17 cellular contexts compared by ENCODE assay signal in genomic region chr10:69842020-69842419, GRCh38. TPM values are rescaled to one million over a fixed set of nuclear protein-coding genes. Genes with fewer than 3 reads are reported as not detected.
DNase-seq lines count a peak whose midpoint lies in the region; ATAC-seq and TF ChIP-seq lines count a peak whose summit lies in the region.
"Had no signal": no experiment of that assay in that cellular context is flagged by ENCODE, and none has a peak within 500 bp of the region (broad histone marks: within the 10 kb centered on the region; RNA-seq: fewer than 3 reads in every experiment).

No MANE protein-coding gene starts in this region.

- H3K27ac Mint-ChIP-seq in activated CD4-positive, alpha-beta T cell treated with anti-CD3 and anti-CD28 coated beads for 36 hours = no peak overlapping the region
- no peak overlapping the region for H3K27ac Mint-ChIP-seq in activated naive CD8-positive, alpha-beta T cell treated with anti-CD3 and anti-CD28 coated beads for 36 hours
- no peak overlapping the region for H3K27ac Mint-ChIP-seq in activated naive CD8-positive, alpha-beta T cell treated with anti-CD3 and anti-CD28 coated beads, Interleukin-2, amount 50 U/mL, for 24 hours
- peak overlapping the region in 4 of 6 donors; percentile 4 to 80 (median 60) for H3K27ac Mint-ChIP-seq in immature natural killer cell

- H3K27ac ChIP-seq in OCI-LY3 (ENCODE audit: low read length) = no peak overlapping the region
- no peak overlapping the region for H3K27ac ChIP-seq in effector memory CD4-positive, alpha-beta T cell (ENCODE audit: insufficient read depth, low read length, poor library complexity, severe bottlenecking)
- H3K27ac ChIP-seq: 22Rv1, PC-9, RWPE1 had no signal

- no peak overlapping the region for H3K9ac ChIP-seq in OCI-LY3 (ENCODE audit: low read length)

- H3K4me3 Mint-ChIP-seq in activated CD4-positive, alpha-beta T cell treated with anti-CD3 and anti-CD28 coated beads for 36 hours = no peak overlapping the region
- no peak overlapping the region for H3K4me3 Mint-ChIP-seq in activated naive CD8-positive, alpha-beta T cell treated with anti-CD3 and anti-CD28 coated beads for 36 hours
- H3K4me3 Mint-ChIP-seq in activated naive CD8-positive, alpha-beta T cell treated with anti-CD3 and anti-CD28 coated beads, Interleukin-2, amount 50 U/mL, for 24 hours = no peak overlapping the region
- peak overlapping the region in 1 of 5 donors; percentile 15 for H3K4me3 Mint-ChIP-seq in immature natural killer cell
- H3K4me3 Mint-ChIP-seq: CD14-positive monocyte had no signal

- ATAC-seq in activated CD4-positive, alpha-beta T cell treated with anti-CD3 and anti-CD28 coated beads for 36 hours = peak; percentile 90
- ATAC-seq in activated naive CD8-positive, alpha-beta T cell treated with anti-CD3 and anti-CD28 coated beads, Interleukin-2, amount 50 U/mL, for 24 hours = no peak

- DNase-seq in activated CD4-positive, alpha-beta T cell treated with anti-CD3 and anti-CD28 coated beads for 36 hours = peak; percentile 41
- no peak for DNase-seq in activated CD4-positive, alpha-beta T cell treated with anti-CD3 and anti-CD28 coated beads, Interleukin-2, amount 50 U/mL, for 1 hour
- DNase-seq in activated naive CD8-positive, alpha-beta T cell treated with anti-CD3 and anti-CD28 coated beads for 36 hours = peak; percentile 3
- no peak for DNase-seq in activated naive CD8-positive, alpha-beta T cell treated with anti-CD3 and anti-CD28 coated beads, Interleukin-2, amount 50 U/mL, for 24 hours
- no peak for DNase-seq in immature natural killer cell
- DNase-seq in NOMO-1 treated with DMSO at 0.1 percent for 48 hours (lab: John Stamatoyannopoulos, UW; ENCODE audit: unreplicated experiment) = no peak
- DNase-seq in effector memory CD4-positive, alpha-beta T cell = no peak
- DNase-seq: DMS79, NCI-H1417 treated with DMSO at 0.1 percent for 48 hours, NCI-H187 treated with DMSO at 0.1 percent for 48 hours, NCI-H226, NCI-H524 treated with DMSO at 0.1 percent for 48 hours, PC-9 had no signal

- H3K27me3 Mint-ChIP-seq in activated CD4-positive, alpha-beta T cell treated with anti-CD3 and anti-CD28 coated beads for 36 hours = peaks cover 13% of the 10 kb centered on the region
- peaks cover 17% of the 10 kb centered on the region for H3K27me3 Mint-ChIP-seq in activated naive CD8-positive, alpha-beta T cell treated with anti-CD3 and anti-CD28 coated beads for 36 hours
- H3K27me3 Mint-ChIP-seq in activated naive CD8-positive, alpha-beta T cell treated with anti-CD3 and anti-CD28 coated beads, Interleukin-2, amount 50 U/mL, for 24 hours = peaks cover 26% of the 10 kb centered on the region
- H3K27me3 Mint-ChIP-seq in immature natural killer cell (ENCODE audit: low read depth in 3 of 3) = peaks cover 2 to 5% (median 2%) of the 10 kb centered on the region in 3 donors

- peak overlapping the region; percentile 17; the same call in 1 of the 2 replicates for H3K4me2 ChIP-seq in OCI-LY3 (ENCODE audit: low read length)
- H3K4me2 ChIP-seq: PC-9 had no signal

- no peak overlapping the region for H2AFZ ChIP-seq in OCI-LY3 (ENCODE audit: low read depth, low read length)
- H2AFZ ChIP-seq: PC-9 had no signal

- no peaks in the 10 kb centered on the region for H4K20me1 ChIP-seq in OCI-LY3 (ENCODE audit: insufficient read depth, low read length)

- peaks cover 11% of the 10 kb centered on the region for H3K4me1 Mint-ChIP-seq in activated CD4-positive, alpha-beta T cell treated with anti-CD3 and anti-CD28 coated beads for 36 hours
- H3K4me1 Mint-ChIP-seq in activated naive CD8-positive, alpha-beta T cell treated with anti-CD3 and anti-CD28 coated beads for 36 hours = peaks cover 10% of the 10 kb centered on the region
- H3K4me1 Mint-ChIP-seq in activated naive CD8-positive, alpha-beta T cell treated with anti-CD3 and anti-CD28 coated beads, Interleukin-2, amount 50 U/mL, for 24 hours = no peaks in the 10 kb centered on the region
- peaks cover 45 to 74% of the 10 kb centered on the region in 2 donors for H3K4me1 Mint-ChIP-seq in immature natural killer cell
- H3K4me1 Mint-ChIP-seq: CD14-positive monocyte had no signal

- H3K4me3 ChIP-seq in OCI-LY3 (ENCODE audit: low read length) = no peak overlapping the region
- H3K4me3 ChIP-seq in effector memory CD4-positive, alpha-beta T cell (ENCODE audit: insufficient read depth, low read depth, low read length, poor library complexity, severe bottlenecking) = no peak overlapping the region
- H3K4me3 ChIP-seq: PC-9 had no signal

- no peaks in the 10 kb centered on the region for H3K36me3 Mint-ChIP-seq in activated CD4-positive, alpha-beta T cell treated with anti-CD3 and anti-CD28 coated beads for 36 hours (ENCODE audit: low read depth)
- no peaks in the 10 kb centered on the region for H3K36me3 Mint-ChIP-seq in activated naive CD8-positive, alpha-beta T cell treated with anti-CD3 and anti-CD28 coated beads for 36 hours
- H3K36me3 Mint-ChIP-seq in activated naive CD8-positive, alpha-beta T cell treated with anti-CD3 and anti-CD28 coated beads, Interleukin-2, amount 50 U/mL, for 24 hours (ENCODE audit: low read depth) = no peaks in the 10 kb centered on the region
- peaks cover 0 to 2% (median 0%) of the 10 kb centered on the region in 3 donors for H3K36me3 Mint-ChIP-seq in immature natural killer cell
- H3K36me3 Mint-ChIP-seq: CD14-positive monocyte had no signal

- peaks cover 6% of the 10 kb centered on the region; the same call in 1 of the 2 replicates for H3K27me3 ChIP-seq in OCI-LY3 (ENCODE audit: low read depth, low read length)
- H3K27me3 ChIP-seq in effector memory CD4-positive, alpha-beta T cell (replicated peaks; ENCODE audit: control insufficient read depth, insufficient read depth, low read length, poor library complexity, severe bottlenecking) = no peaks in the 10 kb centered on the region

- H3K36me3 ChIP-seq in OCI-LY3 (replicated peaks; ENCODE audit: low read depth, low read length) = no peaks in the 10 kb centered on the region
- H3K36me3 ChIP-seq in effector memory CD4-positive, alpha-beta T cell (ENCODE audit: control insufficient read depth, insufficient read depth, low read length) = no peaks in the 10 kb centered on the region

- POLR2A ChIA-PET in activated CD4-positive, alpha-beta T cell treated with anti-CD3 and anti-CD28 coated beads for 36 hours (lab: Charles Lee) = no interaction called here

- H3K4me1 ChIP-seq in OCI-LY3 (ENCODE audit: low read length) = peaks cover 13% of the 10 kb centered on the region
- H3K4me1 ChIP-seq in effector memory CD4-positive, alpha-beta T cell (ENCODE audit: control insufficient read depth, insufficient read depth, low read length, poor library complexity, severe bottlenecking) = no peaks in the 10 kb centered on the region

- H3K79me2 ChIP-seq in OCI-LY3 (ENCODE audit: low read length) = no peaks in the 10 kb centered on the region

- CTCF ChIA-PET in activated CD4-positive, alpha-beta T cell treated with anti-CD3 and anti-CD28 coated beads for 36 hours (lab: Charles Lee) = interaction anchor here (0.6 to 1.6 kb wide), 3 partner anchors 27 to 810 kb away, joined by 3 to 5 read pairs (median 4); no protein-coding TSS in a partner anchor

- no peaks in the 10 kb centered on the region for H3K9me3 Mint-ChIP-seq in activated CD4-positive, alpha-beta T cell treated with anti-CD3 and anti-CD28 coated beads for 36 hours (ENCODE audit: low read depth)
- peaks cover 3% of the 10 kb centered on the region for H3K9me3 Mint-ChIP-seq in activated naive CD8-positive, alpha-beta T cell treated with anti-CD3 and anti-CD28 coated beads for 36 hours
- no peaks in the 10 kb centered on the region for H3K9me3 Mint-ChIP-seq in activated naive CD8-positive, alpha-beta T cell treated with anti-CD3 and anti-CD28 coated beads, Interleukin-2, amount 50 U/mL, for 24 hours
- H3K9me3 Mint-ChIP-seq in immature natural killer cell = no peaks in the 10 kb centered on the region
- H3K9me3 Mint-ChIP-seq: CD14-positive monocyte had no signal

- no peaks in the 10 kb centered on the region for H3K9me3 ChIP-seq in OCI-LY3 (ENCODE audit: insufficient read depth, low read length)
- no peaks in the 10 kb centered on the region for H3K9me3 ChIP-seq in effector memory CD4-positive, alpha-beta T cell (ENCODE audit: control insufficient read depth, low read length)

- intact Hi-C loops in activated CD4-positive, alpha-beta T cell treated with anti-CD3 and anti-CD28 coated beads for 36 hours (cut with DNase I, micrococcal nuclease) = no loop called here

- no peak for TF ChIP-seq CTCF in OCI-LY3 (IDR thresholded peaks at IDR 0.05; ENCODE audit: low read depth, low read length)

RNA-seq across cellular contexts. Expression of gene COL13A1, which starts 40.3 kb away (rescaled TPM):
- not detected for total RNA-seq in activated CD4-positive, alpha-beta T cell treated with anti-CD3 and anti-CD28 coated beads for 36 hours
- not detected for total RNA-seq in activated naive CD8-positive, alpha-beta T cell treated with anti-CD3 and anti-CD28 coated beads for 36 hours
- 1 to 10 TPM; 1.0 to 6.0 (median 1.6) TPM for polyA plus RNA-seq in immature natural killer cell
- polyA plus RNA-seq: CD14-positive monocyte had no signal

Comparison
In these comparisons a context has a peak if more than half of its experiments do, and no peak if none do; other contexts are left out.
1. DNase-seq: peak in activated CD4-positive, alpha-beta T cell treated with anti-CD3 and anti-CD28 coated beads for 36 hours (single experiment) and activated naive CD8-positive, alpha-beta T cell treated with anti-CD3 and anti-CD28 coated beads for 36 hours (single experiment); none in activated CD4-positive, alpha-beta T cell treated with anti-CD3 and anti-CD28 coated beads, Interleukin-2, amount 50 U/mL, for 1 hour (single experiment), activated naive CD8-positive, alpha-beta T cell treated with anti-CD3 and anti-CD28 coated beads, Interleukin-2, amount 50 U/mL, for 24 hours (single experiment), immature natural killer cell (0 of 3), NOMO-1 treated with DMSO at 0.1 percent for 48 hours (single experiment) and effector memory CD4-positive, alpha-beta T cell (0 of 3).
2. H3K27ac Mint-ChIP-seq: peak in immature natural killer cell (4 of 6); none in activated CD4-positive, alpha-beta T cell treated with anti-CD3 and anti-CD28 coated beads for 36 hours (single experiment), activated naive CD8-positive, alpha-beta T cell treated with anti-CD3 and anti-CD28 coated beads for 36 hours (single experiment) and activated naive CD8-positive, alpha-beta T cell treated with anti-CD3 and anti-CD28 coated beads, Interleukin-2, amount 50 U/mL, for 24 hours (single experiment).